Comparison of ENCODE assay signal across 7 cellular contexts in the genomic region with DNA sequence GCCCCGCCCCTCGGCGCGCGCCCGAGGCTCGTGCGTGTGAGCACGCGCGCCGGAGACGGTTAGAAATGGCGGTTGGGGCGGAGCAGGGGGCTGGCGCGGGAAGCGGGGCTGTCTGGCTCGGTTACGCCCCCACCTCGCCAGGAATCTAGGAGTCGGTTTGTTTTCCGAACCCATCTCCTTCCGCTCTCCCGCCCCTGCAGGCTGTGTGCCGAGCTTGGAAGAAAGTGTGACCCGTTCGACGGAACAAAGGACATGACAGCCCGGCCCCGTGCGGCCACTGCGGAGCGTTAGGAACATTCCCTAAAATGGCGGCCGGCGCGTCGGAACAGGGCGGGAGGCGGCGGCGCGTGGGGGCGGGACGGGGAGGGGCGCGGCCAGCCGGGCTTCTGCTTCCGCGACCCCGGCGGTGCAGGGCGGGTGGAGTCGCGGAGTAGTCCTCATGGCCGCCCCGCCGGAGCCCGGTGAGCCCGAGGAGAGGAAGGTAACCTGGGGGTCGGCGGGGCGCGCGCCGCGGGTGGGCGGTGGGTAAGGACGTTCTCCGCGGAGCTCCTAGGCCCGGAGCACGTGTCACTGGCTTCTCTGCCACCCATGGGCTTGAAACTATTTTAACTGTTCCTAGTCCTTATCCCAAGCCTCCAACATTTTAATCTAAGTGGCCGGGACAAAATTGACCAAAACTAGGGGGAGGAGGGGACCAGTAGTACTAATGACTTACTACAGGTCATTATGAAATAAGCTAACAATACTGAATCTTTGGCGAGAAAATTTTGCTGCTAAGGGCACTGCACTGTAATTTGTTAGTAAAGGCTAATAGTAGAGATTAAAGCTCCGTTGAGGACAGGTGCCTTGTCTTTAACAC. TPM values are rescaled to one million over a fixed set of nuclear protein-coding genes. Genes with fewer than 3 reads are reported as not detected.
DNase-seq lines count a peak whose midpoint lies in the region; ATAC-seq, FAIRE-seq and TF ChIP-seq lines count a peak whose summit lies in the region.

A gene with protein sequence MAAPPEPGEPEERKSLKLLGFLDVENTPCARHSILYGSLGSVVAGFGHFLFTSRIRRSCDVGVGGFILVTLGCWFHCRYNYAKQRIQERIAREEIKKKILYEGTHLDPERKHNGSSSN (plus strand): TSS at position 383 of the 859 bp plus-strand sequence. CDS start 57 bp downstream, at position 440.

- peak within 1 kb of the TSS; percentile 98 for H3K27ac ChIP-seq in K562 (ENCODE audit: extremely low read depth, low read depth, low read length)
- H3K27ac ChIP-seq in iPS DF 6.9 (ENCODE audit: low read length), result peak within 1 kb of the TSS; percentile 50
- H3K27ac ChIP-seq in gastrocnemius medialis, result peak within 1 kb of the TSS; percentile 96 to 99 (median 99)

- under 1% methylated on average over 56 of the region's 77 CpGs for WGBS in K562 (ENCODE audit: insufficient coverage, low coverage, missing lambda C conversion rate)
- no CpG with 5 or more reads among the region's 77 CpGs for WGBS in iPS DF 6.9 (ENCODE audit: insufficient coverage, insufficient read length)

- CTCF ChIA-PET in K562 (lab: Yijun Ruan, JAX; ENCODE audit: low intra/inter-chr PET ratio), result interaction anchor here (0.9 kb wide), 1 partner anchor 30 kb away, joined by 4 read pairs; no protein-coding TSS in a partner anchor

- no peak for FAIRE-seq in K562 (lab: Jason Lieb, UNC)

- H3K9me1 ChIP-seq in K562 (ENCODE audit: control insufficient read depth, insufficient read depth, low read length), result no peaks in the 10 kb centered on the region

- TF ChIP-seq RAD21 in K562 (CRISPR knock-in tag; conservative IDR thresholded peaks at IDR 0.05 in 1 of 2, IDR thresholded peaks at IDR 0.05 in 1 of 2), result no peak

- POLR2A ChIA-PET in K562 (lab: Yijun Ruan, JAX), result interaction anchor here (0.6 to 22.4 kb wide), 13 partner anchors 10 to 954 kb away, joined by 3 to 485 read pairs (median 3); a partner anchor contains a TSS

- peak within 1 kb of the TSS; percentile 97 to 100 for H3K9ac ChIP-seq in K562 (ENCODE audit: insufficient read depth in 1 of 2, low read depth in 2 of 2, low read length in 2 of 2)

- H4K20me1 ChIP-seq in K562 (replicated peaks; ENCODE audit: control insufficient read depth, insufficient read depth, low read length), result peaks cover 17% of the 10 kb centered on the region

- peak within 1 kb of the TSS; percentile 95 for H2AFZ ChIP-seq in K562 (ENCODE audit: low read depth, low read length)

- in situ Hi-C loops in K562 (cut with MboI) (no loop called here), gastrocnemius medialis (cut with MboI; ENCODE audit: low sequenced_read_pairs in 4 of 4) (loop anchor here in 1 of 4 donors (10.0 to 25.0 kb wide), 2 partner anchors 139 to 1573 kb away; a partner anchor contains a TSS)

- peak; percentile 64 for ATAC-seq in GM18502 (IDR thresholded peaks at IDR 0.05; ENCODE audit: poor library complexity, unreplicated experiment)
- ATAC-seq in HG02870 (IDR thresholded peaks at IDR 0.05; ENCODE audit: unreplicated experiment), result peak; percentile 52
- peak; percentile 79 for ATAC-seq in K562
- ATAC-seq in gastrocnemius medialis, result peak; percentile 70 to 80

- 0 out of 2 replicates have a peak, but pooled peaks have one; percentile 40 for TF ChIP-seq EP300 in K562 (IDR thresholded peaks at IDR 0.05; ENCODE audit: low read length)

- H3K9me3 ChIP-seq in K562 (replicated peaks; ENCODE audit: control insufficient read depth, insufficient read depth, low read depth, low read length) (no peaks in the 10 kb centered on the region), iPS DF 6.9 (ENCODE audit: control insufficient read depth, insufficient read depth, low read length) (no peaks in the 10 kb centered on the region), gastrocnemius medialis (no peaks in the 10 kb centered on the region)

- H3K4me2 ChIP-seq in K562 (ENCODE audit: insufficient read depth, low read length), result peak within 1 kb of the TSS; percentile 98

- no TSS peak for BruUV-seq in K562 (replicated peaks; lab: Mats Ljungman, UMichigan)

- H3K4me3 ChIP-seq in K562 (peak within 1 kb of the TSS; percentile 74), iPS DF 6.9 (ENCODE audit: low read length) (peak within 1 kb of the TSS; percentile 53; the same call in 1 of the 2 replicates), gastrocnemius medialis (peak within 1 kb of the TSS; percentile 68 to 81 (median 76))

- H3K4me1 ChIP-seq in K562 (replicated peaks in 1 of 2; ENCODE audit: control insufficient read depth in 2 of 2, insufficient read depth in 2 of 2, low read length in 2 of 2) (peaks cover 14 to 15% of the 10 kb centered on the region in 2 experiments; a peak in 4 of 5 replicates), iPS DF 6.9 (ENCODE audit: control insufficient read depth, insufficient read depth, low read length) (no peaks in the 10 kb centered on the region), gastrocnemius medialis (peaks cover 11 to 33% of the 10 kb centered on the region in 2 donors)

- TF ChIP-seq POLR2A in K562 (conservative IDR thresholded peaks at IDR 0.05) (peak; percentile 97), gastrocnemius medialis (IDR thresholded peaks at IDR 0.05) (peak; percentile 65 to 66)

- DNase-seq in NCI-H1694 treated with DMSO at 0.1 percent for 48 hours (lab: John Stamatoyannopoulos, UW) (peak; percentile 92), T1000 (lab: John Stamatoyannopoulos, UW) (peak; percentile 88), K562 (ENCODE audit: extremely low read depth in 1 of 4, low spot score in 3 of 4) (peak; percentile 94 to 98 (median 95)), iPS DF 6.9 (ENCODE audit: low read depth, low spot score) (peak; percentile 64), gastrocnemius medialis (peak; percentile 74 to 88)

- H3K27me3 ChIP-seq in K562 (ENCODE audit: control insufficient read depth in 2 of 2, insufficient read depth in 2 of 2, low read length in 2 of 2) (no peaks in the 10 kb centered on the region), iPS DF 6.9 (ENCODE audit: control insufficient read depth, insufficient read depth, low read length) (no peaks in the 10 kb centered on the region), gastrocnemius medialis (no peaks in the 10 kb centered on the region)

- TF ChIP-seq CTCF in K562 (IDR thresholded peaks at IDR 0.05 in 2 of 3, conservative IDR thresholded peaks at IDR 0.05 in 1 of 3; ENCODE audit: insufficient read depth in 2 of 3, low read depth in 1 of 3, low read length in 3 of 3) (no peak), gastrocnemius medialis (IDR thresholded peaks at IDR 0.05 in 4 of 5, conservative IDR thresholded peaks at IDR 0.05 in 1 of 5) (peak in 1 of 5 experiments; percentile 14)

- H3K36me3 ChIP-seq in K562 (ENCODE audit: control insufficient read depth, insufficient read depth, low read length), result peaks cover 38% of the 10 kb centered on the region
- 0 out of 2 replicates have a peak, but pooled peaks cover 2% of the 10 kb centered on the region for H3K36me3 ChIP-seq in iPS DF 6.9 (ENCODE audit: control insufficient read depth, insufficient read depth, low read length)
- peaks cover 0 to 3% of the 10 kb centered on the region in 2 donors for H3K36me3 ChIP-seq in gastrocnemius medialis

- peaks cover 50% of the 10 kb centered on the region for H3K79me2 ChIP-seq in K562 (ENCODE audit: control insufficient read depth, insufficient read depth, low read length)

- intact Hi-C loops in K562 (cut with micrococcal nuclease) (loop anchor here (1.0 to 10.0 kb wide), 2 partner anchors 29 to 209 kb away; a partner anchor contains a TSS), gastrocnemius medialis (cut with DNase I; ENCODE audit: low total_unique reads) (loop anchor here (1.0 to 10.0 kb wide), 7 partner anchors 28 to 1729 kb away; a partner anchor contains a TSS)

TF ChIP-seq in K562, 482 proteins besides CTCF, POLR2A, EP300 and RAD21 (continues in another document):
- TF ChIP-seq ZNF695 (CRISPR knock-in tag; IDR thresholded peaks at IDR 0.05) (no peak), KLF10 (CRISPR knock-in tag; IDR thresholded peaks at IDR 0.05) (no peak), ELF2 (CRISPR knock-in tag; IDR thresholded peaks at IDR 0.05) (peak; percentile 64; the same call in 1 of the 2 replicates), ZNF253 (CRISPR knock-in tag; conservative IDR thresholded peaks at IDR 0.05) (no peak), NFXL1 (CRISPR knock-in tag; IDR thresholded peaks at IDR 0.05) (no peak), NONO (IDR thresholded peaks at IDR 0.05; ENCODE audit: low read depth in 2 of 2, low read length in 1 of 2) (peak in 1 of 2 experiments; percentile 73; a peak in 1 of 4 replicates)
- TF ChIP-seq, protein P1, sequence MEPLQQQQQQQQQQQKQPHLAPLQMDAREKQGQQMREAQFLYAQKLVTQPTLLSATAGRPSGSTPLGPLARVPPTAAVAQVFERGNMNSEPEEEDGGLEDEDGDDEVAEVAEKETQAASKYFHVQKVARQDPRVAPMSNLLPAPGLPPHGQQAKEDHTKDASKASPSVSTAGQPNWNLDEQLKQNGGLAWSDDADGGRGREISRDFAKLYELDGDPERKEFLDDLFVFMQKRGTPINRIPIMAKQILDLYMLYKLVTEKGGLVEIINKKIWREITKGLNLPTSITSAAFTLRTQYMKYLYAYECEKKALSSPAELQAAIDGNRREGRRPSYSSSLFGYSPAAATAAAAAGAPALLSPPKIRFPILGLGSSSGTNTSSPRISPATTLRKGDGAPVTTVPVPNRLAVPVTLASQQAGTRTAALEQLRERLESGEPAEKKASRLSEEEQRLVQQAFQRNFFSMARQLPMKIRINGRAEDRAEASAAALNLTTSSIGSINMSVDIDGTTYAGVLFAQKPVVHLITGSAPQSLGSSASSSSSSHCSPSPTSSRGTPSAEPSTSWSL (CRISPR knock-in tag; IDR thresholded peaks at IDR 0.05; ENCODE audit: borderline replicate concordance), result peak; percentile 10; the same call in 1 of the 2 replicates

RNA-seq across cellular contexts. Expression of the gene that starts here (rescaled TPM):
- 12.0 and 57.2 TPM in 2 replicates for total RNA-seq in K562 (2011; cell fraction: chromatin; rRNA removed; ENCODE audit: low replicate concordance)
- 9.8 and 15.1 TPM in 2 replicates for total RNA-seq in K562 (2011; cell fraction: nucleolus; rRNA removed)
- 27.4 and 66.6 TPM in 2 replicates for total RNA-seq in K562 (2011; cell fraction: nucleoplasm; rRNA removed)
- 41.5 and 47.2 TPM in 2 replicates for total RNA-seq in K562 (2014; rRNA removed)
- 72.8 and 92.9 TPM in 2 replicates for total RNA-seq in K562 (2014; rRNA removed; fragmentation: Illumina TruSeq; extraction: Trizol)
- total RNA-seq in K562 (2015; rRNA removed; fragmentation: Illumina TruSeq; extraction: Trizol), result 77.9 and 84.3 TPM in 2 replicates
- 51.6 and 60.0 TPM in 2 replicates for total RNA-seq in K562 (2021)
- polyA plus RNA-seq in K562 (2011; rRNA removed), result 30.6 and 55.6 TPM in 2 replicates
- 10.0 and 20.6 TPM in 2 replicates for polyA plus RNA-seq in K562 (2011; cell fraction: cytosol; rRNA removed)
- polyA plus RNA-seq in K562 (2011; cell fraction: nucleus; rRNA removed), result 19.3 and 20.9 TPM in 2 replicates
- 47.6 and 108 TPM in 2 replicates for polyA plus RNA-seq in K562 (2012)
- polyA plus RNA-seq in K562 (2014; fragmentation: Illumina TruSeq; extraction: Trizol), result 99.5 and 106 TPM in 2 replicates
- 100 to 1,000 TPM; 145 to 171 TPM for polyA plus RNA-seq in K562 (2014; fragmentation: Nextera tagmentation; extraction: Ambion mirVana)
- polyA plus RNA-seq in K562 (2014; rRNA removed), result 122 and 192 TPM in 2 replicates
- polyA minus RNA-seq in K562 (2011; rRNA and poly(A)+ RNA removed), result 27.2 and 34.7 TPM in 2 replicates
- 6.5 and 6.7 TPM in 2 replicates for polyA minus RNA-seq in K562 (2011; cell fraction: cytosol; rRNA and poly(A)+ RNA removed)
- polyA minus RNA-seq in K562 (2011; cell fraction: nucleus; rRNA and poly(A)+ RNA removed), result 30.8 and 45.2 TPM in 2 replicates
- total RNA-seq in gastrocnemius medialis, result 10 to 100 TPM; 22.7 to 72.0 (median 35.4) TPM

Comparison
In these comparisons a context has a peak if more than half of its experiments do, and no peak if none do; other contexts are left out.
1. Peak in every context shown above with its lines: DNase-seq, ATAC-seq, H3K4me3 ChIP-seq and H3K27ac ChIP-seq.